In the genomic region with DNA sequence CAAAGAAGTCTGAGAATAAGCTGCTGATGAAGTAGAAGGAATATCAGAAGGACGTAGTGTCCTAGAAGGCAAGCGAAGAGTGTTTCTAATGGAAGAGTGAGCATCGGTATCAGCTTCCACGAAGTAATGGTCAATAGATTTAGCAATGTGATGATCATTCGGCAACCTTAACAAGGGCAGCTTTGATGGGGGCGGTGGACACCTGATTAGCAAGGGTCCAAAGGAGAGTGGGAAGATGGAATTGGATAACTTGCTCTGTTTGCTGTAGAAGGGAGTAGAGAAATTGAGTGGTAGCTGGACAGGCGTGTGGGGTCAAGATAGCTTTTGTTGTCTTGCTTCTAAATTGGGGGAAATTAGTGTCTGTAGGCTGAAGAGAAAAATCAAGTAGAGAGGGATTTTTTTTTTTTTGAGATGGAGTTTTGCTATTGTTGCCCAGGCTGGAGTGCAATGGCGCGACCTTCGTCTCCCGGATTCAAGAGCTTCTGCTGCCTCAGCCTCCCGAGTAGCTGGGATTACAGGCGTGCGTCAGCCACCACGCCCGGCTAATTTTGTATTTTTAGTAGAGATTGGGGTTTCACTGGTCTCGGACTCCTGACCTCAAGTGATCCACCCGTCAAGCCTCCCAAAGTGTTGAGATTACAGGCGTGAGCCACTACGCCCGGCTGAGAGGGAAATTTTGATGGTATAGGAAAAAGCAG, we compare ENCODE assay signal across 6 cellular contexts.
DNase-seq lines count a peak whose midpoint lies in the region; ATAC-seq and TF ChIP-seq lines count a peak whose summit lies in the region.

No MANE protein-coding gene starts in this region.

- no peak for DNase-seq in astrocyte of the cerebellum (ENCODE audit: low read depth)
- no peak for DNase-seq in KG1 (lab: John Stamatoyannopoulos, UW)
- no peak for DNase-seq in NCI-H2171 treated with DMSO at 0.1 percent for 48 hours (lab: John Stamatoyannopoulos, UW)

- H3K36me3 ChIP-seq in neuron (ENCODE audit: insufficient read depth, low read length), result peaks cover 18% of the 10 kb centered on the region

- peaks cover 5% of the 10 kb centered on the region for H3K4me1 ChIP-seq in neuron (ENCODE audit: insufficient read depth, low read length)

- no peaks in the 10 kb centered on the region for H3K27me3 ChIP-seq in neuron (ENCODE audit: insufficient read depth, low read length)

- peak overlapping the region; percentile 18 for H3K4me3 ChIP-seq in GM12875 (ENCODE audit: low read depth, low read length)
- peak overlapping the region; percentile 43 for H3K4me3 ChIP-seq in astrocyte of the cerebellum (ENCODE audit: low read depth, low read length)
- peak overlapping the region; percentile 46 for H3K4me3 ChIP-seq in neuron (ENCODE audit: low read length)

- in situ Hi-C loops in astrocyte of the cerebellum (cut with HindIII; ENCODE audit: low sequenced_read_pairs), result no loop called here

- no peak for ATAC-seq in HG03139 (IDR thresholded peaks at IDR 0.05; ENCODE audit: unreplicated experiment)

- peak overlapping the region; percentile 44 for H2AFZ ChIP-seq in neuron (ENCODE audit: low read depth, low read length)

- TF ChIP-seq CTCF in GM12875 (IDR thresholded peaks at IDR 0.05; ENCODE audit: borderline replicate concordance, insufficient read depth, low read depth, low read length) (no peak), astrocyte of the cerebellum (IDR thresholded peaks at IDR 0.05; ENCODE audit: low read depth, low read length, missing control alignments) (no peak)

- no peaks in the 10 kb centered on the region for H3K9me3 ChIP-seq in neuron (ENCODE audit: low read length)
